In the genomic region with DNA sequence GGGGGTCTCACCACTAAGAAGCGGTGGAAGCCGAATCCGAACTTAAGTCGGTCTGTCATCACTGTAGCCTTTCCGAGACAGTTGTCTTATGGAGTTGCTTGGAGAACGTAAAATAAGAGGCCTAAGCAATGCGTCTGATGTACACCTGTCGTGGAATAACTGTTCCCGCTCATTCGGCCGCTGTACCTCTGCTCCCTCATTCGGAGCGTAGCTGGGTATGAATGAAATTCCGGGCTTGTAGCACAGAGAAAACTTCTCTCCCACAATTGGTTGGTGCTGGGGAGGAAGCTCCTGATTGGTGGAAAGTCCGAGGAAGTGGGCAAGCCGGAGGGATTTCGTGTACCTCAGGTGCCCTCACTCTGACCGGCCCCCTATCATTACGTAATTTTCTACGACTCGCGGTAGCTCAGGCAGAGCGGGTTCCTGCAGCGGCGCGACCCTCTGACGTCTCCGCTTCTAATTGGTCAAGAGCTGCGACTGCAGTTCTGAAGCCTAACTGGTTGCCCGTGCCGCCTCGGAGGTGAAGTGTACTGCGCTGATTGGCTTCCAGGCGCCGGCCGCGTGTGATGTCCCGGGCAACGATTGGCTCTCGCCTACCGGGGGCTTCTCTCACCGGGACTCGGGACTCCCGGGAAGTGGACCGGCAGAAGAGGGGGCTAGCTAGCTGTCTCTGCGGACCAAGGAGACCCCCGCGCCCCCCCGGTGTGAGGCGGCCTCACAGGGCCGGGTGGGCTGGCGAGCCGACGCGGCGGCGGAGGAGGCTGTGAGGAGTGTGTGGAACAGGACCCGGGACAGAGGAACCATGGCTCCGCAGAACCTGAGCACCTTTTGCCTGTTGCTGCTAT, we compare ENCODE assay signal across 8 cellular contexts. TPM values are rescaled to one million over a fixed set of nuclear protein-coding genes. Genes with fewer than 3 reads are reported as not detected.
DNase-seq lines count a peak whose midpoint lies in the region; ATAC-seq and TF ChIP-seq lines count a peak whose summit lies in the region.

Gene DNAJB11, plus strand, starts transcription at position 625 of the 845 bp plus-strand sequence. Its CDS starts 178 bp downstream, at position 803.

- peak; percentile 93 to 94 for ATAC-seq in natural killer cell treated with Interleukin-12 subunit alpha and Interleukin-12 subunit beta and Interleukin-15 and Interleukin-18, amount 100 ng/mL, for 72 hours
- peak; percentile 94 for ATAC-seq in stimulated activated naive CD8-positive, alpha-beta T cell treated with anti-CD3 and anti-CD28 coated beads, Interleukin-15, Interleukin-2, amounts not matched to agents 100 U/mL and 50 U/mL, for 24 hours

- peak within 1 kb of the TSS; percentile 91 to 98 (median 97) for H3K27ac Mint-ChIP-seq in H9
- H3K27ac Mint-ChIP-seq in natural killer cell treated with Interleukin-12 subunit alpha and Interleukin-12 subunit beta and Interleukin-15 and Interleukin-18, amount 100 ng/mL, for 72 hours = peak within 1 kb of the TSS; percentile 91 to 94

- no peak within 1 kb of the TSS for H3K23ac ChIP-seq in H9 (ENCODE audit: insufficient read length, low read depth, low read length)

- H3K18ac ChIP-seq in H9 (ENCODE audit: insufficient read length, low read depth, low read length) = peak within 1 kb of the TSS; percentile 95

- peaks cover 3% of the 10 kb centered on the region for H4K20me1 ChIP-seq in H9 (ENCODE audit: control insufficient read depth, insufficient read depth, insufficient read length)

- WGBS in H9 (ENCODE audit: extremely low coverage, insufficient read length, low lambda C conversion rate) = no CpG with 5 or more reads among the region's 59 CpGs

- no peak within 1 kb of the TSS for H3K4ac ChIP-seq in H9 (ENCODE audit: low read depth, low read length)

- peak within 1 kb of the TSS; percentile 94 for H3K4me3 ChIP-seq in MG63
- peak within 1 kb of the TSS; percentile 89 for H3K4me3 ChIP-seq in fibroblast of pulmonary artery (replicated peaks; ENCODE audit: low read depth, low read length)

- no peak within 1 kb of the TSS for H2BK12ac ChIP-seq in H9 (ENCODE audit: insufficient read length, low read depth, low read length)

- H3K79me1 ChIP-seq in H9 (ENCODE audit: insufficient read depth, low read depth, low read length, poor library complexity, severe bottlenecking) = no peaks in the 10 kb centered on the region

- H3K27ac ChIP-seq in H9 (ENCODE audit: insufficient read length, low read depth, low read length) = peak within 1 kb of the TSS; percentile 64

- H3K56ac ChIP-seq in H9 (ENCODE audit: insufficient read length, low read depth, low read length) = no peak within 1 kb of the TSS

- H2BK5ac ChIP-seq in H9 (ENCODE audit: insufficient read length, low read length) = peak within 1 kb of the TSS; percentile 34

- no peak within 1 kb of the TSS for H2BK20ac ChIP-seq in H9 (ENCODE audit: low read depth, low read length, poor library complexity, severe bottlenecking)

- H4K5ac ChIP-seq in H9 (ENCODE audit: insufficient read length, low read depth, low read length) = peak within 1 kb of the TSS; percentile 77

- peaks cover 22 to 28% of the 10 kb centered on the region in 2 experiments for H3K4me1 Mint-ChIP-seq in H9
- H3K4me1 Mint-ChIP-seq in natural killer cell treated with Interleukin-12 subunit alpha and Interleukin-12 subunit beta and Interleukin-15 and Interleukin-18, amount 100 ng/mL, for 72 hours (ENCODE audit: low read depth in 2 of 2) = peaks cover 42 to 54% of the 10 kb centered on the region in 2 donors

- H3K27me3 Mint-ChIP-seq in H9 (ENCODE audit: low read depth) = no peaks in the 10 kb centered on the region
- no peaks in the 10 kb centered on the region for H3K27me3 Mint-ChIP-seq in natural killer cell treated with Interleukin-12 subunit alpha and Interleukin-12 subunit beta and Interleukin-15 and Interleukin-18, amount 100 ng/mL, for 72 hours

- no peak within 1 kb of the TSS for H4K91ac ChIP-seq in H9 (ENCODE audit: insufficient read length, low read depth, low read length)

- no peaks in the 10 kb centered on the region for H3K9me3 ChIP-seq in H9 (ENCODE audit: control insufficient read depth, low read depth, low read length)
- H3K9me3 ChIP-seq in MG63 = no peaks in the 10 kb centered on the region

- H3T11ph ChIP-seq in H9 (ENCODE audit: low read length) = no peak within 1 kb of the TSS

- H3K4me1 ChIP-seq in H9 (ENCODE audit: insufficient read depth, low read length) = no peaks in the 10 kb centered on the region

- TF ChIP-seq CTCF in H9 (conservative IDR thresholded peaks at IDR 0.05) (no peak), fibroblast of pulmonary artery (IDR thresholded peaks at IDR 0.05; ENCODE audit: low read length, missing control alignments) (no peak)

- H3K14ac ChIP-seq in H9 (ENCODE audit: insufficient read depth, low read length) = peak within 1 kb of the TSS; percentile 95

- no peak within 1 kb of the TSS for H2AK5ac ChIP-seq in H9 (ENCODE audit: insufficient read length, low read length)

- H3K27me3 ChIP-seq in H9 (ENCODE audit: insufficient read depth, low read length) (no peaks in the 10 kb centered on the region), MG63 (no peaks in the 10 kb centered on the region)

- no peak within 1 kb of the TSS for H2AFZ ChIP-seq in H9 (ENCODE audit: low read length)

- H4K8ac ChIP-seq in H9 (replicated peaks; ENCODE audit: insufficient read length, low read depth, low read length) = no peak within 1 kb of the TSS

- peaks cover 31% of the 10 kb centered on the region for H3K36me3 ChIP-seq in MG63

- no peak within 1 kb of the TSS for H2BK120ac ChIP-seq in H9 (ENCODE audit: low read depth, low read length, poor library complexity, severe bottlenecking)

- peak within 1 kb of the TSS; percentile 89 to 92 for H3K4me3 Mint-ChIP-seq in H9
- H3K4me3 Mint-ChIP-seq in natural killer cell treated with Interleukin-12 subunit alpha and Interleukin-12 subunit beta and Interleukin-15 and Interleukin-18, amount 100 ng/mL, for 72 hours = peak within 1 kb of the TSS; percentile 100

- H3K23me2 ChIP-seq in H9 (ENCODE audit: insufficient read length, low read depth, low read length, poor library complexity, severe bottlenecking) = peaks cover 10% of the 10 kb centered on the region

- DNase-seq in ELR (ENCODE audit: low read depth) = peak; percentile 100
- DNase-seq in H9 = peak; percentile 100
- peak; percentile 100 for DNase-seq in MG63
- DNase-seq in SHP77 treated with DMSO at 0.1 percent for 48 hours (lab: John Stamatoyannopoulos, UW) = peak; percentile 98
- DNase-seq in activated effector memory CD4-positive, alpha-beta T cell treated with anti-CD3 and anti-CD28 coated beads, Interleukin-2, amount 50 U/mL, for 16 hours = peak; percentile 99
- DNase-seq in fibroblast of pulmonary artery (ENCODE audit: low read depth) = peak; percentile 100
- DNase-seq in natural killer cell treated with Interleukin-12 subunit alpha and Interleukin-12 subunit beta and Interleukin-15 and Interleukin-18, amount 100 ng/mL, for 72 hours (ENCODE audit: low spot score) = peak; percentile 100
- peak; percentile 98 for DNase-seq in stimulated activated naive CD8-positive, alpha-beta T cell treated with anti-CD3 and anti-CD28 coated beads, Interleukin-15, Interleukin-2, amounts not matched to agents 100 U/mL and 50 U/mL, for 24 hours

- H3K79me2 ChIP-seq in H9 (ENCODE audit: insufficient read depth, low read length) = peaks cover 5% of the 10 kb centered on the region; the same call in 1 of the 2 replicates

- no peaks in the 10 kb centered on the region for H3K9me3 Mint-ChIP-seq in H9
- H3K9me3 Mint-ChIP-seq in natural killer cell treated with Interleukin-12 subunit alpha and Interleukin-12 subunit beta and Interleukin-15 and Interleukin-18, amount 100 ng/mL, for 72 hours = no peaks in the 10 kb centered on the region

- peaks cover 9 to 28% (median 23%) of the 10 kb centered on the region in 3 experiments; a peak in 6 of 7 replicates for H3K36me3 Mint-ChIP-seq in H9 (ENCODE audit: insufficient read depth in 1 of 3, low read depth in 3 of 3)
- H3K36me3 Mint-ChIP-seq in natural killer cell treated with Interleukin-12 subunit alpha and Interleukin-12 subunit beta and Interleukin-15 and Interleukin-18, amount 100 ng/mL, for 72 hours = peaks cover 16% of the 10 kb centered on the region

- H3K9ac ChIP-seq in H9 (ENCODE audit: extremely low read depth, insufficient read length, low read length) = peak within 1 kb of the TSS; percentile 94

- peak within 1 kb of the TSS; percentile 99 for H3K4me2 ChIP-seq in H9 (ENCODE audit: insufficient read depth, insufficient read length, low read length)

- H2BK15ac ChIP-seq in H9 (ENCODE audit: low read depth, low read length) = no peak within 1 kb of the TSS

RNA-seq across cellular contexts. Expression of gene DNAJB11, which starts in this region (rescaled TPM):
- 57.4 and 61.2 TPM in 2 replicates for total RNA-seq in H9 (2021)
- 63.1 and 86.8 TPM in 2 replicates for total RNA-seq in MG63 (2014; rRNA removed; shearing (Covaris generic); ENCODE audit: low replicate concordance)
- total RNA-seq in natural killer cell treated with Interleukin-12 subunit alpha and Interleukin-12 subunit beta and Interleukin-15 and Interleukin-18, amount 100 ng/mL, for 72 hours = 10 to 100 TPM; 84.2 to 99.6 TPM

Comparison
In these comparisons a context has a peak if more than half of its experiments do, and no peak if none do; other contexts are left out.
1. Peak in every context shown above with its lines: DNase-seq, ATAC-seq, H3K4me3 ChIP-seq and H3K27ac ChIP-seq.